26 cellular contexts compared by ENCODE assay signal in the genomic region with DNA sequence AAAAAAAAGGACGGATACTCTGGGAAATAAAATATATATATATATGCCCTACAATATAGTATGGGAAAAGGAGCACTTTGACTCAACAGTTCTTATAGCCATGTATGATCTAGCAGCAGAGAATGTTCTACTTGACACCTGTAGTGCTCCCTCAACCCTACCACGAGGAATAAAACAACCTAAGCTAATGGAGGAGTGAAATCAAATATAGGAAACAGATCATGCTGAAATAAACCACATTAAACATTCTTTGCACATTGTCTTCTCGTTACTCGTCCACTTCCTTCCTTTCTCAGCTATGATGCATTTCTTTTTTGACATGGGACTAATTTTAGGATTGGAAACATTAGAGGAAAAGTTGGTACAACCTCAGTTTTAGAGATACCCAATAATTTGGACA.
DNase-seq lines count a peak whose midpoint lies in the region; ATAC-seq, FAIRE-seq and TF ChIP-seq lines count a peak whose summit lies in the region.
"Had no signal": no experiment of that assay in that cellular context is flagged by ENCODE, and none has a peak within 500 bp of the region (broad histone marks: within the 10 kb centered on the region; RNA-seq: fewer than 3 reads in every experiment).

No MANE protein-coding gene starts in this region.

- no peak overlapping the region for H3K4me3 ChIP-seq in BLaER1 treated with 17β-estradiol and CSF1 and Interleukin-3, amounts not matched to agents 10 nM and 100 nM
- H3K4me3 ChIP-seq in naive thymus-derived CD4-positive, alpha-beta T cell (ENCODE audit: low read length), result no peak overlapping the region
- H3K4me3 ChIP-seq in stomach, result no peak overlapping the region
- H3K4me3 ChIP-seq: GM23338, K562, SK-N-MC had no signal

- in situ Hi-C loops in GM13976 (cut with MboI; ENCODE audit: low sequenced_read_pairs, unreplicated experiment), result no loop called here

- H3K27me3 Mint-ChIP-seq in CD4-positive, alpha-beta T cell, result no peaks in the 10 kb centered on the region
- no peaks in the 10 kb centered on the region for H3K27me3 Mint-ChIP-seq in naive thymus-derived CD4-positive, alpha-beta T cell
- H3K27me3 Mint-ChIP-seq in Calu3 (ENCODE audit: unreplicated experiment), result no peaks in the 10 kb centered on the region

- H3K9me3 ChIP-seq in BLaER1 treated with 17β-estradiol and CSF1 and Interleukin-3, amounts not matched to agents 10 nM and 100 nM (replicated peaks in 1 of 11), result no peaks in the 10 kb centered on the region
- H3K9me3 ChIP-seq in CD4-positive, alpha-beta T cell (ENCODE audit: control insufficient read depth, low read length), result no peaks in the 10 kb centered on the region
- H3K9me3 ChIP-seq in naive thymus-derived CD4-positive, alpha-beta T cell (ENCODE audit: control insufficient read depth in 2 of 3, low read length in 3 of 3), result no peaks in the 10 kb centered on the region
- H3K9me3 ChIP-seq in stomach, result no peaks in the 10 kb centered on the region

- 49 to 77% (median 70%) methylated on average over 4 of the region's 4 CpGs for WGBS in stomach, 5 donors

- H3K36me3 ChIP-seq in BLaER1 treated with 17β-estradiol and CSF1 and Interleukin-3, amounts not matched to agents 10 nM and 100 nM, result no peaks in the 10 kb centered on the region
- H3K36me3 ChIP-seq in naive thymus-derived CD4-positive, alpha-beta T cell (ENCODE audit: control insufficient read depth in 2 of 3, insufficient read depth in 3 of 3, low read length in 3 of 3), result peaks cover 5 to 53% (median 14%) of the 10 kb centered on the region in 3 experiments
- no peaks in the 10 kb centered on the region for H3K36me3 ChIP-seq in stomach

- H3K27me3 ChIP-seq in BLaER1 treated with 17β-estradiol and CSF1 and Interleukin-3, amounts not matched to agents 10 nM and 100 nM, result no peaks in the 10 kb centered on the region; a peak in 1 of 22 replicates
- no peaks in the 10 kb centered on the region for H3K27me3 ChIP-seq in CD4-positive, alpha-beta T cell (ENCODE audit: control insufficient read depth, insufficient read depth, low read length)
- H3K27me3 ChIP-seq in naive thymus-derived CD4-positive, alpha-beta T cell (ENCODE audit: control insufficient read depth in 2 of 2, insufficient read depth in 2 of 2, low read length in 2 of 2), result no peaks in the 10 kb centered on the region
- peaks cover 0 to 3% (median 0%) of the 10 kb centered on the region in 3 donors for H3K27me3 ChIP-seq in stomach

- BruUV-seq in Calu3 (replicated peaks; lab: Mats Ljungman, UMichigan), result no TSS peak

- FAIRE-seq in HTR-8/SVneo (lab: Jason Lieb, UNC), result peak; percentile 9
- FAIRE-seq: GM12891, K562 had no signal

- H3K27ac Mint-ChIP-seq in CD4-positive, alpha-beta T cell, result peak overlapping the region; percentile 28
- H3K27ac Mint-ChIP-seq in naive thymus-derived CD4-positive, alpha-beta T cell, result peak overlapping the region in 6 of 9 donors; percentile 3 to 58 (median 34)
- H3K27ac Mint-ChIP-seq in Calu3 (ENCODE audit: unreplicated experiment), result no peak overlapping the region
- H3K27ac Mint-ChIP-seq: GM23338 had no signal

- H3K4me3 Mint-ChIP-seq in CD4-positive, alpha-beta T cell, result no peak overlapping the region
- H3K4me3 Mint-ChIP-seq in naive thymus-derived CD4-positive, alpha-beta T cell, result peak overlapping the region in 7 of 10 donors; percentile 5 to 53 (median 23)
- H3K4me3 Mint-ChIP-seq in Calu3 (ENCODE audit: low read depth, unreplicated experiment), result no peak overlapping the region
- H3K4me3 Mint-ChIP-seq: GM23338 had no signal

- H3K27ac ChIP-seq in BLaER1 treated with 17β-estradiol and CSF1 and Interleukin-3, amounts not matched to agents 10 nM and 100 nM, result no peak overlapping the region
- no peak overlapping the region for H3K27ac ChIP-seq in CD4-positive, alpha-beta T cell (ENCODE audit: low read depth, low read length)
- no peak overlapping the region for H3K27ac ChIP-seq in naive thymus-derived CD4-positive, alpha-beta T cell (ENCODE audit: low read depth, low read length)
- no peak overlapping the region for H3K27ac ChIP-seq in stomach
- H3K27ac ChIP-seq: RWPE1, SK-N-MC had no signal

- POLR2A ChIA-PET in CD4-positive, alpha-beta T cell (lab: Charles Lee), result interaction anchor here (1.1 to 1.5 kb wide), 2 partner anchors 268 to 420 kb away, joined by 3 to 4 read pairs; partner anchors contain the start of gene HOXB5
- POLR2A ChIA-PET in naive thymus-derived CD4-positive, alpha-beta T cell (lab: Charles Lee), result interaction anchor here (2.5 kb wide), 1 partner anchor 10 kb away, joined by 8 read pairs; no protein-coding TSS in a partner anchor

- H3K36me3 Mint-ChIP-seq in CD4-positive, alpha-beta T cell (ENCODE audit: low read depth), result peaks cover 82% of the 10 kb centered on the region
- H3K36me3 Mint-ChIP-seq in naive thymus-derived CD4-positive, alpha-beta T cell, result peaks cover 10 to 54% (median 26%) of the 10 kb centered on the region in 5 donors
- no peaks in the 10 kb centered on the region for H3K36me3 Mint-ChIP-seq in Calu3 (ENCODE audit: insufficient read depth, unreplicated experiment)

- CTCF ChIA-PET in CD4-positive, alpha-beta T cell (lab: Charles Lee), result no interaction called here
- CTCF ChIA-PET in naive thymus-derived CD4-positive, alpha-beta T cell (lab: Charles Lee), result interaction anchor here (0.7 to 2.0 kb wide), 2 partner anchors 148 to 178 kb away, joined by 4 to 5 read pairs; no protein-coding TSS in a partner anchor
- CTCF ChIA-PET in Calu3 (lab: Charles Lee), result interaction anchor here (1.2 kb wide), 1 partner anchor 14 kb away, joined by 4 read pairs; no protein-coding TSS in a partner anchor

- no peak for TF ChIP-seq CTCF in CD4-positive, alpha-beta T cell (IDR thresholded peaks at IDR 0.05)
- TF ChIP-seq CTCF in GM13976 (IDR thresholded peaks at IDR 0.05; ENCODE audit: borderline replicate concordance, control extremely low read depth, extremely low read depth, insufficient read depth, missing control alignments) (no peak), Calu3 (IDR thresholded peaks at IDR 0.05; ENCODE audit: unreplicated experiment) (no peak), stomach (IDR thresholded peaks at IDR 0.05) (no peak)

- peak overlapping the region; percentile 22 to 83 (median 68); a peak in 20 of 22 replicates for H3K4me2 ChIP-seq in BLaER1 treated with 17β-estradiol and CSF1 and Interleukin-3, amounts not matched to agents 10 nM and 100 nM
- H3K4me2 ChIP-seq: GM23338 had no signal

- no peak overlapping the region for H3K9ac ChIP-seq in BLaER1 treated with 17β-estradiol and CSF1 and Interleukin-3, amounts not matched to agents 10 nM and 100 nM

- no peaks in the 10 kb centered on the region for H4K20me1 ChIP-seq in BLaER1 treated with 17β-estradiol and CSF1 and Interleukin-3, amounts not matched to agents 10 nM and 100 nM

- no peak for DNase-seq in CD4-positive, alpha-beta T cell
- no peak for DNase-seq in HTR-8/SVneo (ENCODE audit: insufficient read length, low spot score)
- DNase-seq in naive thymus-derived CD4-positive, alpha-beta T cell, result peak in 1 of 9 donors; percentile 19
- no peak for DNase-seq in GM13976 (ENCODE audit: low spot score)
- DNase-seq in NCI-H2029 treated with DMSO at 0.1 percent for 48 hours (lab: John Stamatoyannopoulos, UW), result no peak
- DNase-seq in Calu3, result no peak
- no peak for DNase-seq in stomach
- DNase-seq: DMS 273 treated with DMSO at 0.1 percent for 48 hours; DMS79 treated with DMSO at 0.1 percent for 48 hours; MM.1S; NCI-H1048; NCI-H1417 treated with DMSO at 0.1 percent for 48 hours; NCI-H1930; NCI-H226; NCI-H524; NCI-H774; NK-92 treated with Interleukin-12 subunit alpha and Interleukin-12 subunit beta, amount 100 ng/mL, for 24 hours; SHP77 treated with DMSO at 0.1 percent for 48 hours; SW 1271 had no signal

- no peak for ATAC-seq in CD4-positive, alpha-beta T cell (ENCODE audit: poor library complexity)
- no peak for ATAC-seq in naive thymus-derived CD4-positive, alpha-beta T cell
- ATAC-seq: GM23338, HCT116, K562 had no signal

- H3K9me3 Mint-ChIP-seq in CD4-positive, alpha-beta T cell, result no peaks in the 10 kb centered on the region
- H3K9me3 Mint-ChIP-seq in naive thymus-derived CD4-positive, alpha-beta T cell, result no peaks in the 10 kb centered on the region
- H3K9me3 Mint-ChIP-seq in Calu3 (ENCODE audit: low read depth, unreplicated experiment), result no peaks in the 10 kb centered on the region
- H3K9me3 Mint-ChIP-seq: GM23338 had no signal

- no peak for TF ChIP-seq EP300 in stomach (IDR thresholded peaks at IDR 0.05)

- peaks cover 39% of the 10 kb centered on the region for H3K4me1 Mint-ChIP-seq in CD4-positive, alpha-beta T cell (ENCODE audit: low read depth)
- H3K4me1 Mint-ChIP-seq in naive thymus-derived CD4-positive, alpha-beta T cell, result peaks cover 25 to 63% (median 44%) of the 10 kb centered on the region in 7 donors
- H3K4me1 Mint-ChIP-seq in Calu3 (ENCODE audit: low read depth, unreplicated experiment), result no peaks in the 10 kb centered on the region

- H3K4me1 ChIP-seq in BLaER1 treated with 17β-estradiol and CSF1 and Interleukin-3, amounts not matched to agents 10 nM and 100 nM, result peaks cover 7 to 33% (median 21%) of the 10 kb centered on the region in 10 experiments; a peak in 19 of 20 replicates
- peaks cover 0 to 7% of the 10 kb centered on the region in 2 donors for H3K4me1 ChIP-seq in naive thymus-derived CD4-positive, alpha-beta T cell (ENCODE audit: control insufficient read depth in 2 of 2, insufficient read depth in 2 of 2, low read length in 2 of 2)
- no peaks in the 10 kb centered on the region for H3K4me1 ChIP-seq in stomach

- intact Hi-C loops in CD4-positive, alpha-beta T cell (cut with DNase I, micrococcal nuclease), result no loop called here
- intact Hi-C loops in naive thymus-derived CD4-positive, alpha-beta T cell (cut with micrococcal nuclease), result loop anchor here in 1 of 2 donors (10.0 kb wide), 2 partner anchors 88 to 422 kb away; partner anchors contain the start of genes HOXB3 and HOXB5
- intact Hi-C loops in Calu3 (cut with micrococcal nuclease; ENCODE audit: unreplicated experiment) (no loop called here), stomach (cut with DNase I; ENCODE audit: low total_unique reads) (no loop called here)

- TF ChIP-seq POLR2A in stomach (IDR thresholded peaks at IDR 0.05), result no peak

Comparison
In these comparisons a context has a peak if more than half of its experiments do, and no peak if none do; other contexts are left out.
1. H3K4me3 Mint-ChIP-seq: peak in naive thymus-derived CD4-positive, alpha-beta T cell (7 of 10); none in CD4-positive, alpha-beta T cell (single experiment) and Calu3 (single experiment).